In the genomic region with DNA sequence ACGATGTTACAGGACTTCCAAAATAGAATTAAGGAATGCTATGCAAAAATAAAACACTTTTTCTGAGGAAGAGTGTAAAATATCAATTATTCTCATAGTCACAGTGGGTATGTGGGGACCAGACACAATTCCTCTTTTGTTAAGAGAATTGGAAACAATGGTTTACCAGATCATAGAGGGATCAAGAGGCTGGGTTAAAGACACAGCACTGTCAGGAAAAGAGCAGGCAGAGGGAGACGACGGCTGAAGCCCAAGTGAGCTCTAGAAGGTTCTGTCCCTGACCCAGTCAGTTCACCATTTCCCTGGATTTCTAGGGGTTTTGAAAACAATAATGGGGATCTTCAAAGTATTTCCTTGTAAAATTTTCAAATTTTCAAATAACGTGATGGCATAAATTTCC, we compare ENCODE assay signal across 20 cellular contexts.
"Had no signal": no experiment of that assay in that cellular context is flagged by ENCODE, and none has a peak within 500 bp of the region (broad histone marks: within the 10 kb centered on the region; RNA-seq: fewer than 3 reads in every experiment).

No MANE protein-coding gene starts in this region.

- H3K27me3 Mint-ChIP-seq: stimulated activated naive B cell treated with anti-CD40 and anti-IgM and Interleukin-4, amounts not matched to agents 10 μg/mL and 1 μg/mL and 100 μg/mL, for 72 hours had no signal

- H3K27ac Mint-ChIP-seq: activated CD4-positive, alpha-beta T cell treated with anti-CD3 and anti-CD28 coated beads for 36 hours; activated naive CD8-positive, alpha-beta T cell; activated T-cell treated with anti-CD3 and anti-CD28 coated beads, Interleukin-2, amount 50 U/mL, for 24 hours; activated T-helper 17 cell treated with anti-CD3 and anti-CD28 coated beads, Interleukin-2, amount 50 U/mL, for 72 hours; endodermal cell; naive thymus-derived CD8-positive, alpha-beta T cell; stimulated activated naive B cell treated with anti-CD40 and anti-IgM and Interleukin-4, amounts not matched to agents 10 μg/mL and 1 μg/mL and 100 μg/mL, for 72 hours; T-cell had no signal

- DNase-seq: activated CD4-positive, alpha-beta T cell treated with anti-CD3 and anti-CD28 coated beads for 36 hours; activated CD4-positive, alpha-beta T cell treated with anti-CD3 and anti-CD28 coated beads, Interleukin-2, amount 50 U/mL, for 4 hours; activated CD8-positive, alpha-beta memory T cell treated with anti-CD3 and anti-CD28 coated beads for 24 hours; activated CD8-positive, alpha-beta memory T cell treated with anti-CD3 and anti-CD28 coated beads, Interleukin-2, amount 50 U/mL, for 4 hours; activated naive CD4-positive, alpha-beta T cell; activated T-cell treated with anti-CD3 and anti-CD28 coated beads, Interleukin-2, amount 50 U/mL, for 24 hours; adrenal gland; endodermal cell; left cardiac atrium; naive thymus-derived CD8-positive, alpha-beta T cell; sigmoid colon; stimulated activated CD4-positive, alpha-beta T cell treated with anti-CD3 and anti-CD28 coated beads, Interleukin-2, amount 100 ng/mL, for 48 hours; stimulated activated CD8-positive, alpha-beta memory T cell treated with anti-CD3 and anti-CD28 coated beads, Interleukin-4, amount 100 ng/mL, for 48 hours; stimulated activated naive B cell treated with anti-CD40 and anti-IgM and Interleukin-4, amounts not matched to agents 10 μg/mL and 1 μg/mL and 100 μg/mL, for 72 hours; T-cell; upper lobe of left lung had no signal

- H3K9me3 Mint-ChIP-seq: activated T-cell treated with anti-CD3 and anti-CD28 coated beads, Interleukin-2, amount 50 U/mL, for 24 hours; endodermal cell; naive thymus-derived CD8-positive, alpha-beta T cell; stimulated activated naive B cell treated with anti-CD40 and anti-IgM and Interleukin-4, amounts not matched to agents 10 μg/mL and 1 μg/mL and 100 μg/mL, for 72 hours; T-cell had no signal

- H3K4me3 Mint-ChIP-seq: activated CD4-positive, alpha-beta T cell treated with anti-CD3 and anti-CD28 coated beads for 36 hours; activated naive CD8-positive, alpha-beta T cell; activated T-cell treated with anti-CD3 and anti-CD28 coated beads, Interleukin-2, amount 50 U/mL, for 24 hours; activated T-helper 17 cell treated with anti-CD3 and anti-CD28 coated beads, Interleukin-2, amount 50 U/mL, for 72 hours; endodermal cell; naive thymus-derived CD8-positive, alpha-beta T cell; stimulated activated naive B cell treated with anti-CD40 and anti-IgM and Interleukin-4, amounts not matched to agents 10 μg/mL and 1 μg/mL and 100 μg/mL, for 72 hours; T-cell had no signal

- H3K36me3 Mint-ChIP-seq: activated naive CD8-positive, alpha-beta T cell; naive thymus-derived CD8-positive, alpha-beta T cell; T-cell had no signal

- H3K4me1 Mint-ChIP-seq: endodermal cell, T-cell had no signal

- H3K27me3 ChIP-seq: adrenal gland, breast epithelium, sigmoid colon, upper lobe of left lung had no signal

- H3K36me3 ChIP-seq: adrenal gland, breast epithelium, upper lobe of left lung had no signal

- H3K9me3 ChIP-seq: adrenal gland, breast epithelium, sigmoid colon, upper lobe of left lung had no signal

- ATAC-seq: activated CD4-positive, alpha-beta T cell treated with anti-CD3 and anti-CD28 coated beads for 36 hours; activated T-helper 17 cell treated with anti-CD3 and anti-CD28 coated beads, Interleukin-2, amount 50 U/mL, for 72 hours; left cardiac atrium; naive thymus-derived CD8-positive, alpha-beta T cell; stimulated activated naive B cell treated with anti-CD40 and anti-IgM and Interleukin-4, amounts not matched to agents 10 μg/mL and 1 μg/mL and 100 μg/mL, for 72 hours; T-cell had no signal

- H3K27ac ChIP-seq: adrenal gland, breast epithelium, coronary artery, sigmoid colon had no signal

- H3K4me1 ChIP-seq: breast epithelium, sigmoid colon had no signal

- H3K4me3 ChIP-seq: adrenal gland, breast epithelium, coronary artery, sigmoid colon, upper lobe of left lung had no signal
